ENCODE assay signal across 20 cellular contexts in the genomic region with DNA sequence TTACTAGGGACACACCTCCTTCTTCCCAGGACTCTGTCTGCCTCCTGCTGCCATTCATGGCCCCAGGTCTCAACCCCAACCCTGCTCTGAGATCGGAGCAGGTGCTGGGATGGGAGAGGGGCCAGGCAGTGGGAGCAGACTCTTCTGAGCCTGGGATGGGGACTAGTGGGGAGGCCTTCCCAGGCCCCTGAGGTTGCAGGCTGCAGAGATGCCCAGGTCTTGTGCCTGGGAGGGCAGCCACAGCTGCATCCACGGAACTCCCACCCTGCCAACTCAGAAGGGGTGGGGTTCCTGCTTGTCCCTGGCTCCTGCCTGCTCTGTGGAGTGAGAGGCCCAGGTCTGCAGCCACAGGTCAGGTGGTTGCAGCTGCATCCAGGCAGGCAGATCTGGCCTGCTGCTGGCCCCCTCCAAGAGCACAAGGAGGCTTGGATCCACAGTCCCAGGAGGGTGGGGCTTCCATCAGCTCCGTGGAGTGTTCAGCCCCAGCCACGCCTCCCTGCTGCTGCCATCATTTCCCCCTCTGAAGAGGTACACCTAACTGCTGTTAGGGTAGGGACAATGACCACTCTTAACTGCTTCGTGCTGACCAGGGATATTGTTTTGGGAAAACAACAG. TPM values are rescaled to one million over a fixed set of nuclear protein-coding genes. Genes with fewer than 3 reads are reported as not detected.
"Had no signal": no experiment of that assay in that cellular context is flagged by ENCODE, and none has a peak within 500 bp of the region (broad histone marks: within the 10 kb centered on the region; RNA-seq: fewer than 3 reads in every experiment).

No MANE protein-coding gene starts in this region.

- H3K4me3 ChIP-seq: colonic mucosa, heart left ventricle, lower lobe of right lung, psoas muscle, sigmoid colon, skin epidermis, upper lobe of left lung had no signal

- H3K27ac ChIP-seq: colonic mucosa, heart left ventricle, lower lobe of right lung, parathyroid adenoma, psoas muscle, sigmoid colon, skin epidermis, upper lobe of left lung had no signal

- H3K9me3 ChIP-seq: colonic mucosa, lower lobe of right lung, psoas muscle, sigmoid colon, upper lobe of left lung had no signal

- H3K4me1 ChIP-seq: colonic mucosa, heart left ventricle, lower lobe of right lung, parathyroid adenoma, psoas muscle, sigmoid colon, upper lobe of left lung had no signal

- H3K9ac ChIP-seq: parathyroid adenoma had no signal

- H3K27me3 ChIP-seq: colonic mucosa, heart left ventricle, sigmoid colon, upper lobe of left lung had no signal

- ATAC-seq: esophagus mucosa, heart left ventricle, left lobe of liver, lower lobe of right lung, natural killer cell had no signal

- H3K36me3 ChIP-seq: colonic mucosa, lower lobe of right lung, sigmoid colon had no signal

- DNase-seq: caudate nucleus; colonic mucosa; dermis blood vessel endothelial cell; heart left ventricle; hippocampal formation; kidney glomerular epithelial cell; lower lobe of right lung; natural killer cell; psoas muscle; retina; sigmoid colon; stimulated activated CD4-positive, alpha-beta T cell treated with anti-CD3 and anti-CD28 coated beads, Interleukin-12 subunit alpha, Interleukin-12 subunit beta, amount 100 ng/mL, for 4 hours; stimulated activated naive CD4-positive, alpha-beta T cell treated with Interleukin-2 at 50 U/mL for 16 hours had no signal

RNA-seq across cellular contexts. Expression of gene SLC22A1, which starts 2.9 kb away (rescaled TPM):
- total RNA-seq: frontal cortex, glomerular endothelial cell had no signal
